Comparison of ENCODE assay signal across 1 cellular context in the genomic region with DNA sequence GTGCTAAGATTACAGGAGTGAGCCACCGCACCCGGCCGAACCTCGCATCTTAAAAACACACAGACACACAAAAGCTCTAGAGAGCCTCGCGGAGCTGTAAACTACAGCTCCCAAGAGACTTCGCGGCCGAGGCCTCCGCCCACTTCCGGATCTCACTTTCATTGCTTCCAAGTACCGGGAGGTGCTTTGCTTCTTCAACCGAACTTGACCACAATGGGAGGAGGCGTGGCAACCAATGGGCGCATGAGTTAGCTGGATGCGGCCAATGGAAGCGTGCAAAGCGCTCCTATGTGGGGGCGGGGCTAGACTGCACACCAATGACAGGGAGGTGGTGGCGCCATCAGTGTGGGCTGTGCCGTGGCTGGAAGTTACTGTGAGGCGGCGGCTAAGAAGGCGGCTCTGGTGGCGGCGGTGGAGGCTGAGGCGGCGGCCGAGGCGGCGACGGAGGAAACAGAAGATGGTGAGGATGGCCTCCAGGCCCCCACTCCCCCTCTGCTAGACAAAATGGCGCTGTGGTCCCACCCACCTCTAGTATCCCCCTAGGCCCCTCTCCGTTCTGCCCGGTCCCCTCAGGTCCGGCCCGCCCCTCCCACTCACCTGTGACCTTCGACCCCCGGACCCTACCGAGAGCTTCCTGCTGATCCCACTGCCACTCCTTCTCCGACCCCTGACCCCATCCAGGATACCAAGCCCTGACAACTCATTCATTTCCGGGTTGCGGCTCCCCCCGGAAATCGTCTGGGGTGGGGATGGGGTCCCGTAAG.
A peak's percentile ranks its signal among the peaks of the same experiment; 100 is the strongest.
TF ChIP-seq lines count a peak whose summit lies in the region.

A gene (plus strand): TSS at position 366 of the 764 bp plus-strand sequence. CDS start 92 bp downstream, at position 458.

TF ChIP-seq in HepG2, 621 proteins besides CTCF, POLR2A, EP300 and RAD21 (continued from another document and continues in another):
- TF ChIP-seq, protein P1, sequence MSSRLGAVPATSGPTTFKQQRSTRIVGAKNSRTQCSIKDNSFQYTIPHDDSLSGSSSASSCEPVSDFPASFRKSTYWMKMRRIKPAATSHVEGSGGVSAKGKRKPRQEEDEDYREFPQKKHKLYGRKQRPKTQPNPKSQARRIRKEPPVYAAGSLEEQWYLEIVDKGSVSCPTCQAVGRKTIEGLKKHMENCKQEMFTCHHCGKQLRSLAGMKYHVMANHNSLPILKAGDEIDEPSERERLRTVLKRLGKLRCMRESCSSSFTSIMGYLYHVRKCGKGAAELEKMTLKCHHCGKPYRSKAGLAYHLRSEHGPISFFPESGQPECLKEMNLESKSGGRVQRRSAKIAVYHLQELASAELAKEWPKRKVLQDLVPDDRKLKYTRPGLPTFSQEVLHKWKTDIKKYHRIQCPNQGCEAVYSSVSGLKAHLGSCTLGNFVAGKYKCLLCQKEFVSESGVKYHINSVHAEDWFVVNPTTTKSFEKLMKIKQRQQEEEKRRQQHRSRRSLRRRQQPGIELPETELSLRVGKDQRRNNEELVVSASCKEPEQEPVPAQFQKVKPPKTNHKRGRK (CRISPR knock-in tag; IDR thresholded peaks at IDR 0.05) = no peak
- TF ChIP-seq SOX5 (CRISPR knock-in tag; IDR thresholded peaks at IDR 0.05; ENCODE audit: borderline replicate concordance) = no peak
- TF ChIP-seq GZF1 (CRISPR knock-in tag; IDR thresholded peaks at IDR 0.05) = no peak
- TF ChIP-seq, protein P2, sequence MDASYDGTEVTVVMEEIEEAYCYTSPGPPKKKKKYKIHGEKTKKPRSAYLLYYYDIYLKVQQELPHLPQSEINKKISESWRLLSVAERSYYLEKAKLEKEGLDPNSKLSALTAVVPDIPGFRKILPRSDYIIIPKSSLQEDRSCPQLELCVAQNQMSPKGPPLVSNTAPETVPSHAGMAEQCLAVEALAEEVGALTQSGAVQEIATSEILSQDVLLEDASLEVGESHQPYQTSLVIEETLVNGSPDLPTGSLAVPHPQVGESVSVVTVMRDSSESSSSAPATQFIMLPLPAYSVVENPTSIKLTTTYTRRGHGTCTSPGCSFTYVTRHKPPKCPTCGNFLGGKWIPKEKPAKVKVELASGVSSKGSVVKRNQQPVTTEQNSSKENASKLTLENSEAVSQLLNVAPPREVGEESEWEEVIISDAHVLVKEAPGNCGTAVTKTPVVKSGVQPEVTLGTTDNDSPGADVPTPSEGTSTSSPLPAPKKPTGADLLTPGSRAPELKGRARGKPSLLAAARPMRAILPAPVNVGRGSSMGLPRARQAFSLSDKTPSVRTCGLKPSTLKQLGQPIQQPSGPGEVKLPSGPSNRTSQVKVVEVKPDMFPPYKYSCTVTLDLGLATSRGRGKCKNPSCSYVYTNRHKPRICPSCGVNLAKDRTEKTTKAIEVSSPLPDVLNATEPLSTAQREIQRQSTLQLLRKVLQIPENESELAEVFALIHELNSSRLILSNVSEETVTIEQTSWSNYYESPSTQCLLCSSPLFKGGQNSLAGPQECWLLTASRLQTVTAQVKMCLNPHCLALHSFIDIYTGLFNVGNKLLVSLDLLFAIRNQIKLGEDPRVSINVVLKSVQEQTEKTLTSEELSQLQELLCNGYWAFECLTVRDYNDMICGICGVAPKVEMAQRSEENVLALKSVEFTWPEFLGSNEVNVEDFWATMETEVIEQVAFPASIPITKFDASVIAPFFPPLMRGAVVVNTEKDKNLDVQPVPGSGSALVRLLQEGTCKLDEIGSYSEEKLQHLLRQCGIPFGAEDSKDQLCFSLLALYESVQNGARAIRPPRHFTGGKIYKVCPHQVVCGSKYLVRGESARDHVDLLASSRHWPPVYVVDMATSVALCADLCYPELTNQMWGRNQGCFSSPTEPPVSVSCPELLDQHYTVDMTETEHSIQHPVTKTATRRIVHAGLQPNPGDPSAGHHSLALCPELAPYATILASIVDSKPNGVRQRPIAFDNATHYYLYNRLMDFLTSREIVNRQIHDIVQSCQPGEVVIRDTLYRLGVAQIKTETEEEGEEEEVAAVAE (CRISPR knock-in tag; IDR thresholded peaks at IDR 0.05; ENCODE audit: borderline replicate concordance) = peak; percentile 90
- TF ChIP-seq ZNF207 (IDR thresholded peaks at IDR 0.05; ENCODE audit: borderline replicate concordance) = no peak
- TF ChIP-seq RBAK (CRISPR knock-in tag; IDR thresholded peaks at IDR 0.05) = no peak
- no peak for TF ChIP-seq CEBPG (CRISPR knock-in tag; IDR thresholded peaks at IDR 0.05)
- TF ChIP-seq, protein P3, sequence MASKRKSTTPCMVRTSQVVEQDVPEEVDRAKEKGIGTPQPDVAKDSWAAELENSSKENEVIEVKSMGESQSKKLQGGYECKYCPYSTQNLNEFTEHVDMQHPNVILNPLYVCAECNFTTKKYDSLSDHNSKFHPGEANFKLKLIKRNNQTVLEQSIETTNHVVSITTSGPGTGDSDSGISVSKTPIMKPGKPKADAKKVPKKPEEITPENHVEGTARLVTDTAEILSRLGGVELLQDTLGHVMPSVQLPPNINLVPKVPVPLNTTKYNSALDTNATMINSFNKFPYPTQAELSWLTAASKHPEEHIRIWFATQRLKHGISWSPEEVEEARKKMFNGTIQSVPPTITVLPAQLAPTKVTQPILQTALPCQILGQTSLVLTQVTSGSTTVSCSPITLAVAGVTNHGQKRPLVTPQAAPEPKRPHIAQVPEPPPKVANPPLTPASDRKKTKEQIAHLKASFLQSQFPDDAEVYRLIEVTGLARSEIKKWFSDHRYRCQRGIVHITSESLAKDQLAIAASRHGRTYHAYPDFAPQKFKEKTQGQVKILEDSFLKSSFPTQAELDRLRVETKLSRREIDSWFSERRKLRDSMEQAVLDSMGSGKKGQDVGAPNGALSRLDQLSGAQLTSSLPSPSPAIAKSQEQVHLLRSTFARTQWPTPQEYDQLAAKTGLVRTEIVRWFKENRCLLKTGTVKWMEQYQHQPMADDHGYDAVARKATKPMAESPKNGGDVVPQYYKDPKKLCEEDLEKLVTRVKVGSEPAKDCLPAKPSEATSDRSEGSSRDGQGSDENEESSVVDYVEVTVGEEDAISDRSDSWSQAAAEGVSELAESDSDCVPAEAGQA (IDR thresholded peaks at IDR 0.05; ENCODE audit: low read depth) = 0 out of 2 replicates have a peak, but pooled peaks have one; percentile 19
- TF ChIP-seq, protein P3 (CRISPR knock-in tag; IDR thresholded peaks at IDR 0.05; ENCODE audit: borderline replicate concordance) = no peak
- TF ChIP-seq, protein P4, sequence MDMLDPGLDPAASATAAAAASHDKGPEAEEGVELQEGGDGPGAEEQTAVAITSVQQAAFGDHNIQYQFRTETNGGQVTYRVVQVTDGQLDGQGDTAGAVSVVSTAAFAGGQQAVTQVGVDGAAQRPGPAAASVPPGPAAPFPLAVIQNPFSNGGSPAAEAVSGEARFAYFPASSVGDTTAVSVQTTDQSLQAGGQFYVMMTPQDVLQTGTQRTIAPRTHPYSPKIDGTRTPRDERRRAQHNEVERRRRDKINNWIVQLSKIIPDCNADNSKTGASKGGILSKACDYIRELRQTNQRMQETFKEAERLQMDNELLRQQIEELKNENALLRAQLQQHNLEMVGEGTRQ (IDR thresholded peaks at IDR 0.05; ENCODE audit: low read depth, low read length) = no peak
- TF ChIP-seq, protein P4 (CRISPR knock-in tag; IDR thresholded peaks at IDR 0.05; ENCODE audit: borderline replicate concordance) = no peak; the same call in 1 of the 2 replicates
- no peak for TF ChIP-seq SOX6 (IDR thresholded peaks at IDR 0.05)
- peak; percentile 15 for TF ChIP-seq SOX6 (CRISPR knock-in tag; IDR thresholded peaks at IDR 0.05)
- peak; percentile 51; the same call in 1 of the 2 replicates for TF ChIP-seq ETV5 (CRISPR knock-in tag; IDR thresholded peaks at IDR 0.05; ENCODE audit: borderline replicate concordance)
- TF ChIP-seq, protein P5, sequence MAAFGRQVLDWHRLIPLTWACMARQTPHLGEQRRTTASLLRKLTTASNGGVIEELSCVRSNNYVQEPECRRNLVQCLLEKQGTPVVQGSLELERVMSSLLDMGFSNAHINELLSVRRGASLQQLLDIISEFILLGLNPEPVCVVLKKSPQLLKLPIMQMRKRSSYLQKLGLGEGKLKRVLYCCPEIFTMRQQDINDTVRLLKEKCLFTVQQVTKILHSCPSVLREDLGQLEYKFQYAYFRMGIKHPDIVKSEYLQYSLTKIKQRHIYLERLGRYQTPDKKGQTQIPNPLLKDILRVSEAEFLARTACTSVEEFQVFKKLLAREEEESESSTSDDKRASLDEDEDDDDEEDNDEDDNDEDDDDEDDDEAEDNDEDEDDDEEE (CRISPR knock-in tag; IDR thresholded peaks at IDR 0.05) = peak; percentile 62; the same call in 1 of the 2 replicates
- TF ChIP-seq, protein P6, sequence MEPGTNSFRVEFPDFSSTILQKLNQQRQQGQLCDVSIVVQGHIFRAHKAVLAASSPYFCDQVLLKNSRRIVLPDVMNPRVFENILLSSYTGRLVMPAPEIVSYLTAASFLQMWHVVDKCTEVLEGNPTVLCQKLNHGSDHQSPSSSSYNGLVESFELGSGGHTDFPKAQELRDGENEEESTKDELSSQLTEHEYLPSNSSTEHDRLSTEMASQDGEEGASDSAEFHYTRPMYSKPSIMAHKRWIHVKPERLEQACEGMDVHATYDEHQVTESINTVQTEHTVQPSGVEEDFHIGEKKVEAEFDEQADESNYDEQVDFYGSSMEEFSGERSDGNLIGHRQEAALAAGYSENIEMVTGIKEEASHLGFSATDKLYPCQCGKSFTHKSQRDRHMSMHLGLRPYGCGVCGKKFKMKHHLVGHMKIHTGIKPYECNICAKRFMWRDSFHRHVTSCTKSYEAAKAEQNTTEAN (CRISPR knock-in tag; conservative IDR thresholded peaks at IDR 0.05) = no peak
- 0 out of 2 replicates have a peak, but pooled peaks have one; percentile 2 for TF ChIP-seq HDAC1 (CRISPR knock-in tag; IDR thresholded peaks at IDR 0.05)
- TF ChIP-seq PAF1 (CRISPR knock-in tag; IDR thresholded peaks at IDR 0.05) = no peak
- TF ChIP-seq, protein P7, sequence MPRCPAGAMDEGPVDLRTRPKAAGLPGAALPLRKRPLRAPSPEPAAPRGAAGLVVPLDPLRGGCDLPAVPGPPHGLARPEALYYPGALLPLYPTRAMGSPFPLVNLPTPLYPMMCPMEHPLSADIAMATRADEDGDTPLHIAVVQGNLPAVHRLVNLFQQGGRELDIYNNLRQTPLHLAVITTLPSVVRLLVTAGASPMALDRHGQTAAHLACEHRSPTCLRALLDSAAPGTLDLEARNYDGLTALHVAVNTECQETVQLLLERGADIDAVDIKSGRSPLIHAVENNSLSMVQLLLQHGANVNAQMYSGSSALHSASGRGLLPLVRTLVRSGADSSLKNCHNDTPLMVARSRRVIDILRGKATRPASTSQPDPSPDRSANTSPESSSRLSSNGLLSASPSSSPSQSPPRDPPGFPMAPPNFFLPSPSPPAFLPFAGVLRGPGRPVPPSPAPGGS (CRISPR knock-in tag; IDR thresholded peaks at IDR 0.05) = 0 out of 2 replicates have a peak, but pooled peaks have one; percentile 28
- TF ChIP-seq, protein P8, sequence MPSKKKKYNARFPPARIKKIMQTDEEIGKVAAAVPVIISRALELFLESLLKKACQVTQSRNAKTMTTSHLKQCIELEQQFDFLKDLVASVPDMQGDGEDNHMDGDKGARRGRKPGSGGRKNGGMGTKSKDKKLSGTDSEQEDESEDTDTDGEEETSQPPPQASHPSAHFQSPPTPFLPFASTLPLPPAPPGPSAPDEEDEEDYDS (CRISPR knock-in tag; IDR thresholded peaks at IDR 0.05) = peak; percentile 81
- TF ChIP-seq ZNF44 (CRISPR knock-in tag; IDR thresholded peaks at IDR 0.05) = 0 out of 2 replicates have a peak, but pooled peaks have one; percentile 36
- TF ChIP-seq ZBTB38 (CRISPR knock-in tag; IDR thresholded peaks at IDR 0.05) = no peak
- TF ChIP-seq MIER3 (CRISPR knock-in tag; IDR thresholded peaks at IDR 0.05; ENCODE audit: borderline replicate concordance) = 0 out of 2 replicates have a peak, but pooled peaks have one; percentile 26
- TF ChIP-seq, protein P9, sequence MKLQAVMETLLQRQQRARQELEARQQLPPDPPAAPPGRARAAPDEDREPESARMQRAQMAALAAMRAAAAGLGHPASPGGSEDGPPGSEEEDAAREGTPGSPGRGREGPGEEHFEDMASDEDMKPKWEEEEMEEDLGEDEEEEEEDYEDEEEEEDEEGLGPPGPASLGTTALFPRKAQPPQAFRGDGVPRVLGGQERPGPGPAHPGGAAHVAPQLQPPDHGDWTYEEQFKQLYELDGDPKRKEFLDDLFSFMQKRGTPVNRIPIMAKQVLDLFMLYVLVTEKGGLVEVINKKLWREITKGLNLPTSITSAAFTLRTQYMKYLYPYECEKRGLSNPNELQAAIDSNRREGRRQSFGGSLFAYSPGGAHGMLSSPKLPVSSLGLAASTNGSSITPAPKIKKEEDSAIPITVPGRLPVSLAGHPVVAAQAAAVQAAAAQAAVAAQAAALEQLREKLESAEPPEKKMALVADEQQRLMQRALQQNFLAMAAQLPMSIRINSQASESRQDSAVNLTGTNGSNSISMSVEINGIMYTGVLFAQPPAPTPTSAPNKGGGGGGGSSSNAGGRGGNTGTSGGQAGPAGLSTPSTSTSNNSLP (IDR thresholded peaks at IDR 0.05; ENCODE audit: low read depth, low read length) = no peak
- TF ChIP-seq, protein P10, sequence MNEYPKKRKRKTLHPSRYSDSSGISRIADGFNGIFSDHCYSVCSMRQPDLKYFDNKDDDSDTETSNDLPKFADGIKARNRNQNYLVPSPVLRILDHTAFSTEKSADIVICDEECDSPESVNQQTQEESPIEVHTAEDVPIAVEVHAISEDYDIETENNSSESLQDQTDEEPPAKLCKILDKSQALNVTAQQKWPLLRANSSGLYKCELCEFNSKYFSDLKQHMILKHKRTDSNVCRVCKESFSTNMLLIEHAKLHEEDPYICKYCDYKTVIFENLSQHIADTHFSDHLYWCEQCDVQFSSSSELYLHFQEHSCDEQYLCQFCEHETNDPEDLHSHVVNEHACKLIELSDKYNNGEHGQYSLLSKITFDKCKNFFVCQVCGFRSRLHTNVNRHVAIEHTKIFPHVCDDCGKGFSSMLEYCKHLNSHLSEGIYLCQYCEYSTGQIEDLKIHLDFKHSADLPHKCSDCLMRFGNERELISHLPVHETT (CRISPR knock-in tag; conservative IDR thresholded peaks at IDR 0.05) = 0 out of 2 replicates have a peak, but pooled peaks have one; percentile 31
- TF ChIP-seq SRSF9 (IDR thresholded peaks at IDR 0.05; ENCODE audit: borderline replicate concordance, insufficient read depth, low read depth, low read length, poor library complexity, severe bottlenecking) = no peak
